In the genomic region with DNA sequence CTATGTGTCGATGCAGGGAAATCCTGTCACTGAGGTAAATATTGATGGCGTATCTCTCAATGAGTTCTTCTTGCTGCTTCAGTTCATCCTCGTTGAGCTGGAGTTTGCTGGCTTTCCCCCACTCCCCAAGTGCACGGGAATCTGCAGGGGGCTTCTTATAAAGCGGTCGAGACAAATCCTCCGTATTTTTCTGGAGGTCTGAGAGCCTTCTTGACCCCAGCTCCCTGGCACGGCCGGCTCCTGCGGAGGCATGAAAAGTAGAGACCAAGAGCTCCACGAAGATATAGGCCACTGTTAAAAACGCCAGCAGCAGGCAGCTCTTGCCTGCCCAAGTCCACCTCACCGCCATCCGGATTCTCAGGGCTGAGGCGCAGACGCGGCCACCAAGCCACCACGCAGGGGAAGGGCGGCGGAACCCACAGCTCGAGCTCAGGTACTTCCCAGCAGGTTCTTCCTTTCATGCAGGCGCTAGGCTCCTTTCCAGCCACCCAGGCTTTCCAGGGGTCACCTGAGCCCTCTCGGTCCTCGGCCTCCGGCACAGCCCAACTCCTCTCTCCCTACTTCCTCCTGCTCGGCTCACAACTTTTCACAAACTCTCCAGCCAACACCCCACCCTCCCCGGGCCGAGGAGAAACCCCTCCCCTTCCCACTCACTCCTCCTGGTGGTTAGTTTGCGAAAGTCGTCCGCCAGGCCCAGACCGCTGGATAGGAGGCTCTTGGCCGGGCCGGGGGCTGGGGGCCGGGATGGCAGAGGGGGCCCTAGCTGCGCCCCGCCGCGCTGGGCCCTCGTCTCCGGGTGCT, we compare ENCODE assay signal across 8 cellular contexts. TPM values are rescaled to one million over a fixed set of nuclear protein-coding genes. Genes with fewer than 3 reads are reported as not detected.
DNase-seq lines count a peak whose midpoint lies in the region; ATAC-seq and TF ChIP-seq lines count a peak whose summit lies in the region.

A gene (minus strand): TSS at position 596 of the 801 bp plus-strand sequence. CDS start 247 bp downstream, at position 349.

- DNase-seq in EL (peak; percentile 86), SJSA1 (ENCODE audit: low read depth in 1 of 2, low spot score in 2 of 2) (peak; percentile 80 to 88), germinal center (ENCODE audit: low spot score) (peak; percentile 88), nucleus accumbens (lab: John Stamatoyannopoulos, UW) (peak in 54 of 56 donors; percentile 7 to 84 (median 64))
- DNase-seq in activated naive CD4-positive, alpha-beta T cell treated with anti-CD3 and anti-CD28 coated beads for 36 hours, result peak; percentile 80

- no peaks in the 10 kb centered on the region for H3K9me3 ChIP-seq in SJSA1 (replicated peaks)

- peaks cover 26% of the 10 kb centered on the region for H3K36me3 ChIP-seq in SJSA1

- peak within 1 kb of the TSS; percentile 90 for H3K27ac ChIP-seq in SJSA1
- H3K27ac ChIP-seq in temporal lobe (ENCODE audit: low read depth, low read length), result peak within 1 kb of the TSS; percentile 73

- H3K4me1 Mint-ChIP-seq in activated naive CD4-positive, alpha-beta T cell treated with anti-CD3 and anti-CD28 coated beads for 36 hours (ENCODE audit: low read depth), result peaks cover 41% of the 10 kb centered on the region

- peak; percentile 51 for TF ChIP-seq RAD21 in Ishikawa (IDR thresholded peaks at IDR 0.05; ENCODE audit: low read depth)

- H3K36me3 Mint-ChIP-seq in activated naive CD4-positive, alpha-beta T cell treated with anti-CD3 and anti-CD28 coated beads for 36 hours (ENCODE audit: low read depth), result peaks cover 17% of the 10 kb centered on the region

- intact Hi-C loops in activated naive CD4-positive, alpha-beta T cell treated with anti-CD3 and anti-CD28 coated beads for 36 hours (cut with micrococcal nuclease), result loop anchor here (1.0 kb wide), 3 partner anchors 29 to 484 kb away; no protein-coding TSS in a partner anchor

- no peaks in the 10 kb centered on the region for H3K27me3 ChIP-seq in SJSA1 (replicated peaks)

- ATAC-seq in GM21529 (IDR thresholded peaks at IDR 0.05; ENCODE audit: unreplicated experiment), result peak; percentile 68

- CTCF ChIA-PET in activated naive CD4-positive, alpha-beta T cell treated with anti-CD3 and anti-CD28 coated beads for 36 hours (lab: Charles Lee), result interaction anchor here (0.6 to 7.9 kb wide), 13 partner anchors 9 to 506 kb away, joined by 3 to 67 read pairs (median 5); no protein-coding TSS in a partner anchor

- TF ChIP-seq EP300 in Ishikawa (IDR thresholded peaks at IDR 0.05; ENCODE audit: borderline replicate concordance), result no peak

- H3K27me3 Mint-ChIP-seq in activated naive CD4-positive, alpha-beta T cell treated with anti-CD3 and anti-CD28 coated beads for 36 hours (ENCODE audit: low read depth), result no peaks in the 10 kb centered on the region

- peak within 1 kb of the TSS; percentile 94 for H3K4me3 Mint-ChIP-seq in activated naive CD4-positive, alpha-beta T cell treated with anti-CD3 and anti-CD28 coated beads for 36 hours

- peak within 1 kb of the TSS; percentile 93 for H3K27ac Mint-ChIP-seq in activated naive CD4-positive, alpha-beta T cell treated with anti-CD3 and anti-CD28 coated beads for 36 hours

- no peaks in the 10 kb centered on the region for H3K9me3 Mint-ChIP-seq in activated naive CD4-positive, alpha-beta T cell treated with anti-CD3 and anti-CD28 coated beads for 36 hours

- H3K4me1 ChIP-seq in SJSA1 (replicated peaks), result peaks cover 29% of the 10 kb centered on the region

- peak within 1 kb of the TSS; percentile 62 for H3K4me3 ChIP-seq in SJSA1

TF ChIP-seq in Ishikawa, 13 proteins besides CTCF, POLR2A, EP300 and RAD21:
- TF ChIP-seq EGR1 (IDR thresholded peaks at IDR 0.05) (no peak), TEAD4 (IDR thresholded peaks at IDR 0.05) (no peak), YY1 (IDR thresholded peaks at IDR 0.05; ENCODE audit: low read depth) (peak; percentile 46; the same call in 1 of the 2 replicates), NFIC (IDR thresholded peaks at IDR 0.05) (no peak), TAF1 (IDR thresholded peaks at IDR 0.05; ENCODE audit: low read depth) (peak; percentile 37; the same call in 1 of the 2 replicates), TCF12 (IDR thresholded peaks at IDR 0.05; ENCODE audit: low read depth) (no peak), CEBPB (IDR thresholded peaks at IDR 0.05) (0 out of 2 replicates have a peak, but pooled peaks have one; percentile 4), FOXM1 (IDR thresholded peaks at IDR 0.05; ENCODE audit: borderline replicate concordance, low read depth) (no peak), ZBTB7A (IDR thresholded peaks at IDR 0.05; ENCODE audit: low read depth) (no peak; the same call in 1 of the 2 replicates), CREB1 (IDR thresholded peaks at IDR 0.05; ENCODE audit: low read depth) (no peak)
- TF ChIP-seq, protein P1, sequence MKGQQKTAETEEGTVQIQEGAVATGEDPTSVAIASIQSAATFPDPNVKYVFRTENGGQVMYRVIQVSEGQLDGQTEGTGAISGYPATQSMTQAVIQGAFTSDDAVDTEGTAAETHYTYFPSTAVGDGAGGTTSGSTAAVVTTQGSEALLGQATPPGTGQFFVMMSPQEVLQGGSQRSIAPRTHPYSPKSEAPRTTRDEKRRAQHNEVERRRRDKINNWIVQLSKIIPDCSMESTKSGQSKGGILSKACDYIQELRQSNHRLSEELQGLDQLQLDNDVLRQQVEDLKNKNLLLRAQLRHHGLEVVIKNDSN (IDR thresholded peaks at IDR 0.05), result no peak
- TF ChIP-seq, protein P2, sequence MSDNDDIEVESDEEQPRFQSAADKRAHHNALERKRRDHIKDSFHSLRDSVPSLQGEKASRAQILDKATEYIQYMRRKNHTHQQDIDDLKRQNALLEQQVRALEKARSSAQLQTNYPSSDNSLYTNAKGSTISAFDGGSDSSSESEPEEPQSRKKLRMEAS (IDR thresholded peaks at IDR 0.05), result peak; percentile 14; the same call in 1 of the 2 replicates
- TF ChIP-seq, protein P3, sequence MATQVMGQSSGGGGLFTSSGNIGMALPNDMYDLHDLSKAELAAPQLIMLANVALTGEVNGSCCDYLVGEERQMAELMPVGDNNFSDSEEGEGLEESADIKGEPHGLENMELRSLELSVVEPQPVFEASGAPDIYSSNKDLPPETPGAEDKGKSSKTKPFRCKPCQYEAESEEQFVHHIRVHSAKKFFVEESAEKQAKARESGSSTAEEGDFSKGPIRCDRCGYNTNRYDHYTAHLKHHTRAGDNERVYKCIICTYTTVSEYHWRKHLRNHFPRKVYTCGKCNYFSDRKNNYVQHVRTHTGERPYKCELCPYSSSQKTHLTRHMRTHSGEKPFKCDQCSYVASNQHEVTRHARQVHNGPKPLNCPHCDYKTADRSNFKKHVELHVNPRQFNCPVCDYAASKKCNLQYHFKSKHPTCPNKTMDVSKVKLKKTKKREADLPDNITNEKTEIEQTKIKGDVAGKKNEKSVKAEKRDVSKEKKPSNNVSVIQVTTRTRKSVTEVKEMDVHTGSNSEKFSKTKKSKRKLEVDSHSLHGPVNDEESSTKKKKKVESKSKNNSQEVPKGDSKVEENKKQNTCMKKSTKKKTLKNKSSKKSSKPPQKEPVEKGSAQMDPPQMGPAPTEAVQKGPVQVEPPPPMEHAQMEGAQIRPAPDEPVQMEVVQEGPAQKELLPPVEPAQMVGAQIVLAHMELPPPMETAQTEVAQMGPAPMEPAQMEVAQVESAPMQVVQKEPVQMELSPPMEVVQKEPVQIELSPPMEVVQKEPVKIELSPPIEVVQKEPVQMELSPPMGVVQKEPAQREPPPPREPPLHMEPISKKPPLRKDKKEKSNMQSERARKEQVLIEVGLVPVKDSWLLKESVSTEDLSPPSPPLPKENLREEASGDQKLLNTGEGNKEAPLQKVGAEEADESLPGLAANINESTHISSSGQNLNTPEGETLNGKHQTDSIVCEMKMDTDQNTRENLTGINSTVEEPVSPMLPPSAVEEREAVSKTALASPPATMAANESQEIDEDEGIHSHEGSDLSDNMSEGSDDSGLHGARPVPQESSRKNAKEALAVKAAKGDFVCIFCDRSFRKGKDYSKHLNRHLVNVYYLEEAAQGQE (IDR thresholded peaks at IDR 0.05; ENCODE audit: low read depth), result no peak

RNA-seq across cellular contexts. Expression of the gene that starts here (rescaled TPM):
- total RNA-seq in SJSA1 (2014; rRNA removed; shearing (Covaris generic)), result 9.4 and 10.2 TPM in 2 replicates
- 1 to 10 TPM; 2.9 to 3.4 TPM for total RNA-seq in activated naive CD4-positive, alpha-beta T cell treated with anti-CD3 and anti-CD28 coated beads for 36 hours
- total RNA-seq in temporal lobe, result 2.5 TPM

Comparison
In these comparisons a context has a peak if more than half of its experiments do, and no peak if none do; other contexts are left out.
1. Peak in every context shown above with its lines: DNase-seq, ATAC-seq, H3K4me3 ChIP-seq and H3K27ac ChIP-seq.